ENCODE assay signal across 9 cellular contexts in the genomic region with DNA sequence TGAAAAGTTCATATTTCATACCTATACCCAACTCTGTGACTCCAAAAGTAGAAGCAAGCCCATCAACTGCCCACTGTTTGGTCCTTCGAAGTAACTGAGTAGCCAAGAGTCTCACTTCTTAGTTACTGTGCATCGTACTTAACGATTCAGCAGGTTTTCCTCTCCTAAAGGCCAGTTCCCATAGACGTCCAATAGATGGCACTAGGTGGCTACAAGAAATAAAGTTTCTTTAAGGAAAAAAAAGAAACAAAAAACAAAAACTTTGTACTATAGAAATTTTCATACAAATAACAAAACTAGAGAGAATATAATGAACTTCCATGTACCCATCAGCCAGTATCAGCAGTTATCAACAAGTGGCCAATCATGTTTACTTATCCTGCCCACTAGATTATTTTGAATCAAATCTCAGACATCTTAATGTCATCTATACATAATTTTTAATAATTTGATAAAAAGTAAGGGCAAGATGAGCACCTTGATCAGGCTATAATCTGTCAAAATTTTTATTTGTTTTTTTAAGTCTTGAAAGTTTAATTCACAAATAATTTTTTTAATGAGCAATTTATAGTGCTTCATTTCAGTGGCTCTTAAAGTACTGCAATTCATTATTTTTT.
DNase-seq lines count a peak whose midpoint lies in the region; ATAC-seq, FAIRE-seq and TF ChIP-seq lines count a peak whose summit lies in the region.
"Had no signal": no experiment of that assay in that cellular context is flagged by ENCODE, and none has a peak within 500 bp of the region (broad histone marks: within the 10 kb centered on the region; RNA-seq: fewer than 3 reads in every experiment).

No MANE protein-coding gene starts in this region.

- H3K4me1 ChIP-seq in OCI-LY1 (ENCODE audit: insufficient read depth, low read length, severe bottlenecking) = no peaks in the 10 kb centered on the region
- 0 out of 7 replicates have a peak, but pooled peaks cover 0 to 2% (median 0%) of the 10 kb centered on the region in 4 experiments for H3K4me1 ChIP-seq in H1 (replicated peaks in 1 of 4; ENCODE audit: control insufficient read depth in 3 of 4, insufficient read depth in 4 of 4, low read length in 3 of 4)
- H3K4me1 ChIP-seq in mucosa of descending colon (ENCODE audit: low read depth) = no peaks in the 10 kb centered on the region

- 54% methylated on average over 4 of the region's 4 CpGs; no CpG with 5 or more reads in 1 of the 2 experiments for WGBS in H1 (ENCODE audit: extremely low coverage in 1 of 2, insufficient coverage in 1 of 2, insufficient read length in 1 of 2, insufficient replicate concordance in 2 of 2, low coverage in 1 of 2, low lambda C conversion rate in 2 of 2, missing lambda C conversion rate in 1 of 2), 2 experiments

- no peaks in the 10 kb centered on the region for H3K36me3 Mint-ChIP-seq in activated T-cell treated with anti-CD3 and anti-CD28 coated beads, Interleukin-2, amount 50 U/mL, for 72 hours (ENCODE audit: insufficient read depth in 2 of 2)

- H2BK20ac ChIP-seq in H1 (ENCODE audit: low read length) = no peak overlapping the region

- H3K18ac ChIP-seq in H1 (ENCODE audit: extremely low read depth, low read length) = no peak overlapping the region

- no peak overlapping the region for H3K4ac ChIP-seq in H1 (replicated peaks; ENCODE audit: insufficient read length, low read depth, low read length)

- no peaks in the 10 kb centered on the region for H3K9me3 Mint-ChIP-seq in activated T-cell treated with anti-CD3 and anti-CD28 coated beads, Interleukin-2, amount 50 U/mL, for 72 hours

- H3K4me3 ChIP-seq in OCI-LY1 (ENCODE audit: low read depth, low read length, poor library complexity, severe bottlenecking) (no peak overlapping the region), H1 (ENCODE audit: extremely low read depth in 1 of 4, insufficient read depth in 2 of 4, low read depth in 3 of 4, low read length in 4 of 4) (no peak overlapping the region), mucosa of descending colon (no peak overlapping the region)

- no peaks in the 10 kb centered on the region for H3F3A ChIP-seq in OCI-LY1 (ENCODE audit: insufficient read depth, low read length)

- peak; percentile 81 for TF ChIP-seq CTCF in OCI-LY1 (IDR thresholded peaks at IDR 0.05; ENCODE audit: low read length)
- TF ChIP-seq CTCF in H1 (IDR thresholded peaks at IDR 0.05; ENCODE audit: control extremely low read depth in 1 of 3, insufficient read depth in 1 of 3, low read depth in 1 of 3, low read length in 3 of 3) = peak in 2 of 3 experiments; percentile 57 to 68; a peak in 3 of 4 replicates
- TF ChIP-seq CTCF in mucosa of descending colon (IDR thresholded peaks at IDR 0.05) = peak; percentile 41

- H2BK15ac ChIP-seq in H1 (ENCODE audit: low read length) = no peak overlapping the region

- no peaks in the 10 kb centered on the region for H3K4me1 Mint-ChIP-seq in activated T-cell treated with anti-CD3 and anti-CD28 coated beads, Interleukin-2, amount 50 U/mL, for 72 hours (ENCODE audit: low read depth)

- no peak overlapping the region for H3K27ac ChIP-seq in OCI-LY1 (ENCODE audit: low read depth, low read length, poor library complexity, severe bottlenecking)
- no peak overlapping the region for H3K27ac ChIP-seq in H1 (ENCODE audit: low read depth, low read length)

- H4K20me1 ChIP-seq in OCI-LY1 (ENCODE audit: insufficient read depth, low read length) (no peaks in the 10 kb centered on the region), H1 (replicated peaks in 1 of 2; ENCODE audit: control insufficient read depth in 1 of 2, insufficient read depth in 2 of 2, low read length in 2 of 2) (no peaks in the 10 kb centered on the region)

- intact Hi-C loops in mucosa of descending colon (cut with DNase I, micrococcal nuclease) = loop anchor here (1.0 to 10.0 kb wide), 2 partner anchors 90 to 91 kb away; no protein-coding TSS in a partner anchor

- no peak overlapping the region for H2AK5ac ChIP-seq in H1 (ENCODE audit: low read depth, low read length)

- H3K9ac ChIP-seq in OCI-LY1 (ENCODE audit: low read length) (no peak overlapping the region), H1 (replicated peaks in 1 of 4; ENCODE audit: extremely low read depth in 1 of 4, low read depth in 3 of 4, low read length in 3 of 4) (no peak overlapping the region)

- no peak overlapping the region for H3K56ac ChIP-seq in H1 (replicated peaks; ENCODE audit: insufficient read length, low read depth, low read length)

- H3K23me2 ChIP-seq in H1 (ENCODE audit: low read depth, low read length) = no peaks in the 10 kb centered on the region

- H4K5ac ChIP-seq in H1 (ENCODE audit: insufficient read length, low read depth, low read length) = no peak overlapping the region

- H3K79me1 ChIP-seq in H1 (ENCODE audit: low read depth, low read length) = no peaks in the 10 kb centered on the region

- H3K14ac ChIP-seq in H1 (ENCODE audit: insufficient read length) = no peak overlapping the region

- no peak overlapping the region for H2BK120ac ChIP-seq in H1 (replicated peaks; ENCODE audit: low read depth, low read length)

- POLR2A ChIA-PET in H1 (lab: Charles Lee; ENCODE audit: partially characterized antibody) = no interaction called here

- no peak overlapping the region for H3K4me2 ChIP-seq in OCI-LY1 (ENCODE audit: low read length)
- H3K4me2 ChIP-seq in H1 (ENCODE audit: insufficient read depth in 1 of 2, low read depth in 2 of 2, low read length in 2 of 2) = no peak overlapping the region

- no peak overlapping the region for H4K8ac ChIP-seq in H1 (ENCODE audit: extremely low read depth, insufficient read depth, low read length)

- CTCF ChIA-PET in H1 (lab: Charles Lee; ENCODE audit: partially characterized antibody) = interaction anchor here (1.0 to 7.8 kb wide), 7 partner anchors 10 to 145 kb away, joined by 3 to 71 read pairs (median 7); no protein-coding TSS in a partner anchor

- no peak overlapping the region for H2AFZ ChIP-seq in OCI-LY1 (ENCODE audit: low read length)
- H2AFZ ChIP-seq in H1 (ENCODE audit: low read length) = no peak overlapping the region

- H3K27me3 ChIP-seq in OCI-LY1 (ENCODE audit: insufficient read depth, low read length) (no peaks in the 10 kb centered on the region), H1 (replicated peaks in 1 of 4; ENCODE audit: control insufficient read depth in 3 of 4, extremely low read depth in 1 of 4, insufficient read depth in 3 of 4, low read length in 3 of 4) (no peaks in the 10 kb centered on the region)

- no peak overlapping the region for H2BK12ac ChIP-seq in H1 (ENCODE audit: low read depth, low read length)

- no peak for ATAC-seq in activated T-cell treated with anti-CD3 and anti-CD28 coated beads, Interleukin-2, amount 50 U/mL, for 72 hours (replicated peaks in 1 of 2)
- ATAC-seq in HG02981 (IDR thresholded peaks at IDR 0.05; ENCODE audit: unreplicated experiment) (peak; percentile 64), mucosa of descending colon (peak; percentile 80), HG03460 (IDR thresholded peaks at IDR 0.05; ENCODE audit: unreplicated experiment) (no peak)

- H3K27me3 Mint-ChIP-seq in activated T-cell treated with anti-CD3 and anti-CD28 coated beads, Interleukin-2, amount 50 U/mL, for 72 hours (ENCODE audit: low read depth) = peaks cover 14% of the 10 kb centered on the region

- H4K91ac ChIP-seq in H1 (replicated peaks; ENCODE audit: insufficient read length, low read length) = no peak overlapping the region

- H3K27ac Mint-ChIP-seq in activated T-cell treated with anti-CD3 and anti-CD28 coated beads, Interleukin-2, amount 50 U/mL, for 72 hours = no peak overlapping the region

- H3K9me3 ChIP-seq in OCI-LY1 (ENCODE audit: low read length) = no peaks in the 10 kb centered on the region
- no peaks in the 10 kb centered on the region for H3K9me3 ChIP-seq in H1 (ENCODE audit: insufficient read depth in 2 of 2, low read depth in 1 of 2, low read length in 1 of 2)
- H3K9me3 ChIP-seq in mucosa of descending colon = no peaks in the 10 kb centered on the region

- H2BK5ac ChIP-seq in H1 (ENCODE audit: low read depth, low read length) = no peak overlapping the region

- TF ChIP-seq EP300 in H1 (IDR thresholded peaks at IDR 0.05; ENCODE audit: borderline replicate concordance in 1 of 2, low read depth in 2 of 2, low read length in 2 of 2) = no peak

- no peaks in the 10 kb centered on the region for H3K9me2 ChIP-seq in OCI-LY1 (ENCODE audit: low read depth, low read length)

- peak; percentile 73 to 78 for TF ChIP-seq RAD21 in H1 (IDR thresholded peaks at IDR 0.05 in 1 of 2, conservative IDR thresholded peaks at IDR 0.05 in 1 of 2; ENCODE audit: low read depth in 2 of 2, low read length in 2 of 2)

- peak; percentile 60 for FAIRE-seq in H1 (lab: Jason Lieb, UNC)
- FAIRE-seq: colon had no signal

- no peak for TF ChIP-seq POLR2A in H1 (IDR thresholded peaks at IDR 0.05; ENCODE audit: control extremely low read depth in 1 of 2, low read depth in 2 of 2, low read length in 2 of 2)

- peak; percentile 2 to 8 for DNase-seq in activated T-cell treated with anti-CD3 and anti-CD28 coated beads, Interleukin-2, amount 50 U/mL, for 72 hours
- DNase-seq in activated T-cell treated with anti-CD3 and anti-CD28 coated beads, Interleukin-2, amount 50 U/mL, for 48 hours = no peak
- no peak for DNase-seq in H1 (ENCODE audit: low read depth in 1 of 2, low spot score in 2 of 2)
- peak in 1 of 3 donors; percentile 59 for DNase-seq in mucosa of descending colon
- no peak for DNase-seq in central memory CD4-positive, alpha-beta T cell

- H3K4me3 Mint-ChIP-seq in activated T-cell treated with anti-CD3 and anti-CD28 coated beads, Interleukin-2, amount 50 U/mL, for 72 hours = no peak overlapping the region

- no peaks in the 10 kb centered on the region for H3K36me3 ChIP-seq in OCI-LY1 (ENCODE audit: insufficient read depth, low read length)
- no peaks in the 10 kb centered on the region for H3K36me3 ChIP-seq in H1 (ENCODE audit: control insufficient read depth in 2 of 4, insufficient read depth in 4 of 4, low read length in 3 of 4)
- H3K36me3 ChIP-seq in mucosa of descending colon (ENCODE audit: low read depth) = no peaks in the 10 kb centered on the region

- H3K23ac ChIP-seq in H1 (ENCODE audit: insufficient read length) = no peak overlapping the region

- no peaks in the 10 kb centered on the region for H3K79me2 ChIP-seq in OCI-LY1 (ENCODE audit: insufficient read depth, low read length)
- H3K79me2 ChIP-seq in H1 (ENCODE audit: control insufficient read depth in 1 of 2, insufficient read depth in 2 of 2, low read length in 2 of 2) = no peaks in the 10 kb centered on the region

TF ChIP-seq in H1, 55 proteins besides CTCF, POLR2A, EP300 and RAD21:
- TF ChIP-seq BCL11A (IDR thresholded peaks at IDR 0.05; ENCODE audit: low read depth in 2 of 2, low read length in 2 of 2) (no peak), MAFK (IDR thresholded peaks at IDR 0.05; ENCODE audit: low read depth, low read length) (peak; percentile 53)
TF ChIP-seq in H1: peak in this region for 1.

Comparison
In these comparisons a context has a peak if more than half of its experiments do, and no peak if none do; other contexts are left out.
1. DNase-seq: peak in activated T-cell treated with anti-CD3 and anti-CD28 coated beads, Interleukin-2, amount 50 U/mL, for 72 hours (2 of 2); none in activated T-cell treated with anti-CD3 and anti-CD28 coated beads, Interleukin-2, amount 50 U/mL, for 48 hours (0 of 2), H1 (0 of 2) and central memory CD4-positive, alpha-beta T cell (single experiment).
2. ATAC-seq: peak in HG02981 (single experiment) and mucosa of descending colon (single experiment); none in activated T-cell treated with anti-CD3 and anti-CD28 coated beads, Interleukin-2, amount 50 U/mL, for 72 hours (0 of 2) and HG03460 (single experiment).
3. Peak in every context shown above with its lines, with median percentiles within 50 percentile points of each other: CTCF ChIP-seq.